ENCODE assay signal across 18 cellular contexts in the genomic region with DNA sequence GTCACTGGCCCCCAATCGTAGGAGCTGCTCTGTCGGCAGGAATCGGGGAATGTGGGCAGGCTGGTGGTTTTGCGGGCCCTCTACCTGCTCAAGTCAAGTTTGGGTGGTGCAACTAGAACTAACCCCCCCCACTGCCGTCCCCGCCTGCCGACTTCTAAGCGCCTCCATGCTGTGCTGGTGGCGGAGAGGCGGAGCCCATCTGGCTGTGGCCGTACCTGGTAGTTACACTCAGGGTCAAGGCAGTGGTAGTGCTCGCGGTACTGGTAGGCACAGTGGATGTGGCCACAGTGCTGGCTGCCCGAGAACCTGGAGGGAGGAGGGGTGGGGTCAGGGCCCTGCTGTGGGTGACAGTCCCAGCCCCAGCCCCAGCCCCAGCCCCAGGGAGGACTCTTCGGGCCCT.
DNase-seq lines count a peak whose midpoint lies in the region; ATAC-seq and TF ChIP-seq lines count a peak whose summit lies in the region.
"Had no signal": no experiment of that assay in that cellular context is flagged by ENCODE, and none has a peak within 500 bp of the region (broad histone marks: within the 10 kb centered on the region; RNA-seq: fewer than 3 reads in every experiment).

No MANE protein-coding gene starts in this region.

- no peak for TF ChIP-seq EP300 in gastroesophageal sphincter (IDR thresholded peaks at IDR 0.05)

- H3K36me3 ChIP-seq in gastroesophageal sphincter: peaks cover 0 to 40% of the 10 kb centered on the region in 2 donors

- CTCF ChIA-PET in RWPE1 (lab: Yijun Ruan, JAX): no interaction called here

- H3K27me3 ChIP-seq in gastroesophageal sphincter: no peaks in the 10 kb centered on the region

- TF ChIP-seq CTCF in RWPE1 (conservative IDR thresholded peaks at IDR 0.05; ENCODE audit: low read depth) (no peak), gastroesophageal sphincter (IDR thresholded peaks at IDR 0.05) (no peak)

- WGBS in gastroesophageal sphincter (ENCODE audit: low coverage in 1 of 2), 2 donors: 50% methylated on average over 2 of the region's 15 CpGs; no CpG with 5 or more reads in 1 of the 2 donors

- ATAC-seq in gastroesophageal sphincter (no peak), GM21367 (IDR thresholded peaks at IDR 0.05; ENCODE audit: unreplicated experiment) (no peak), HG02623 (IDR thresholded peaks at IDR 0.05; ENCODE audit: unreplicated experiment) (no peak), HG03039 (IDR thresholded peaks at IDR 0.05; ENCODE audit: unreplicated experiment) (no peak)
- ATAC-seq in stimulated activated effector memory CD8-positive, alpha-beta T cell treated with anti-CD3 and anti-CD28 coated beads, Interleukin-12 subunit alpha, Interleukin-12 subunit beta, amount 100 ng/mL, for 72 hours: no peak
- ATAC-seq: GM12878 had no signal

- no peak overlapping the region for H3K4me3 Mint-ChIP-seq in stimulated activated effector memory CD8-positive, alpha-beta T cell treated with anti-CD3 and anti-CD28 coated beads, Interleukin-12 subunit alpha, Interleukin-12 subunit beta, amount 100 ng/mL, for 72 hours
- H3K4me3 Mint-ChIP-seq: B cell; CD4-positive, alpha-beta T cell; HFFc6 had no signal

- no peaks in the 10 kb centered on the region for H3K9me3 Mint-ChIP-seq in stimulated activated effector memory CD8-positive, alpha-beta T cell treated with anti-CD3 and anti-CD28 coated beads, Interleukin-12 subunit alpha, Interleukin-12 subunit beta, amount 100 ng/mL, for 72 hours
- H3K9me3 Mint-ChIP-seq: CD4-positive, alpha-beta T cell; HFFc6 had no signal

- no peak for TF ChIP-seq POLR2A in gastroesophageal sphincter (IDR thresholded peaks at IDR 0.05)

- peak overlapping the region; percentile 71 for H3K27ac Mint-ChIP-seq in stimulated activated effector memory CD8-positive, alpha-beta T cell treated with anti-CD3 and anti-CD28 coated beads, Interleukin-12 subunit alpha, Interleukin-12 subunit beta, amount 100 ng/mL, for 72 hours
- H3K27ac Mint-ChIP-seq: CD4-positive, alpha-beta T cell; HFFc6 had no signal

- POLR2A ChIA-PET in RWPE1 (lab: Yijun Ruan, JAX; ENCODE audit: low non-redundant PET): interaction anchor here (0.5 kb wide), 1 partner anchor 10 kb away, joined by 3 read pairs; no protein-coding TSS in a partner anchor

- no peaks in the 10 kb centered on the region for H3K9me3 ChIP-seq in gastroesophageal sphincter

- H3K36me3 Mint-ChIP-seq in stimulated activated effector memory CD8-positive, alpha-beta T cell treated with anti-CD3 and anti-CD28 coated beads, Interleukin-12 subunit alpha, Interleukin-12 subunit beta, amount 100 ng/mL, for 72 hours: peaks cover 15% of the 10 kb centered on the region

- no peak overlapping the region for H3K4me3 ChIP-seq in gastroesophageal sphincter
- H3K4me3 ChIP-seq: GM12878 had no signal

- peaks cover 0 to 80% (median 28%) of the 10 kb centered on the region in 3 donors for H3K4me1 ChIP-seq in gastroesophageal sphincter

- H3K27ac ChIP-seq in RWPE1: peak overlapping the region; percentile 9; the same call in 1 of the 2 replicates
- H3K27ac ChIP-seq in gastroesophageal sphincter: peak overlapping the region; percentile 62 to 88 (median 79)

- DNase-seq in RWPE1 (ENCODE audit: low spot score) (no peak), NCI-H128 (lab: John Stamatoyannopoulos, UW; ENCODE audit: unreplicated experiment) (no peak)
- DNase-seq in stimulated activated effector memory CD8-positive, alpha-beta T cell treated with anti-CD3 and anti-CD28 coated beads, Interleukin-12 subunit alpha, Interleukin-12 subunit beta, amount 100 ng/mL, for 72 hours (ENCODE audit: low spot score in 2 of 2): no peak
- DNase-seq: ACHN; C1 segment of cervical spinal cord; Calu3; CD4-positive, alpha-beta T cell; DMS 273 treated with DMSO at 0.1 percent for 48 hours; GOT3; HCEC 1CT; HFFc6; KG1 had no signal

- H3K4me1 Mint-ChIP-seq in stimulated activated effector memory CD8-positive, alpha-beta T cell treated with anti-CD3 and anti-CD28 coated beads, Interleukin-12 subunit alpha, Interleukin-12 subunit beta, amount 100 ng/mL, for 72 hours: no peaks in the 10 kb centered on the region
- H3K4me1 Mint-ChIP-seq: B cell had no signal
